Comparison of ENCODE assay signal across 13 cellular contexts in the genomic region with DNA sequence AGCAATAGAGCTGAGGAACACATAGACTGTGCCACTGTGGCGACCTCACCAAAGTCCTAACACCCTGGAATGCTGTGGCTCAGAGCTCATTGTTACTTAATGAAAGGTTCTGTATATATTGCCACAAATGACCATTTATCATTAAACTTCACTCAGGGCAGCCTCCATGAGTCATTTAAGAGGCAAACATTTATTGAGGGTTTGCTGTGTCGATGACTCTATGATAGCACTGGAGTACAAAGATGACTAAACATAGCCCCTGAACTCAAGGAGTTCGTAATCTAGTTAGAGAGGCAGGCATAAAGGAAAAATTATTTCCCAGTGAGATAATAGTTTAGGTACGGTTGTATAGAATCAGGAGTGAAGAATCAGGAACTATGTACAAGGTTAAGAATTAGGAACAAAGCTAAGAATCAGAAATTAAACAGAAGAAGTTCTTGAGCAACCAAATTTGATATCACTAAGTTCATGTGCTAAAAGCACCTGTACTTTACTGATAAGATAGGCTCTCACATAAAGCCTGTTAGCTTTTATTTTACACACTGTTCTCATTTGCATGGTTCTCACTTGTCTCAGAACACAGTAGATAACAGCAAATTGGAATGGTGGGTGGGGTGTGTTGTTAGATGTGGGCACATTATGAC. TPM values are rescaled to one million over a fixed set of nuclear protein-coding genes. Genes with fewer than 3 reads are reported as not detected.
DNase-seq lines count a peak whose midpoint lies in the region; ATAC-seq, FAIRE-seq and TF ChIP-seq lines count a peak whose summit lies in the region.
"Had no signal": no experiment of that assay in that cellular context is flagged by ENCODE, and none has a peak within 500 bp of the region (broad histone marks: within the 10 kb centered on the region; RNA-seq: fewer than 3 reads in every experiment).

No MANE protein-coding gene starts in this region.

- CTCF ChIA-PET in RWPE1 (lab: Yijun Ruan, JAX), result interaction anchor here (0.6 to 1.8 kb wide), 3 partner anchors 10 to 52 kb away, joined by 3 to 5 read pairs (median 3); no protein-coding TSS in a partner anchor

- H3K36me3 ChIP-seq in skeletal muscle satellite cell (ENCODE audit: insufficient read depth, low read length) (peaks cover 51% of the 10 kb centered on the region), heart left ventricle (peaks cover 0 to 64% (median 26%) of the 10 kb centered on the region in 9 donors)

- intact Hi-C loops in heart left ventricle (cut with DNase I), result no loop called here

- FAIRE-seq in H54 (lab: Jason Lieb, UNC), result peak; percentile 95

- H3K4me3 ChIP-seq in skeletal muscle satellite cell (ENCODE audit: low read length), result peak overlapping the region; percentile 0
- H3K4me3 ChIP-seq in heart left ventricle, result no peak overlapping the region
- H3K4me3 ChIP-seq: transverse colon had no signal

- DNase-seq in H54 (ENCODE audit: insufficient read length, low spot score), result peak; percentile 57
- DNase-seq in RWPE1 (ENCODE audit: low spot score), result peak; percentile 71
- no peak for DNase-seq in NCI-H2171 treated with DMSO at 0.1 percent for 48 hours (lab: John Stamatoyannopoulos, UW)
- no peak for DNase-seq in heart left ventricle
- DNase-seq: cerebellar nuclear complex, DMS 273 treated with DMSO at 0.1 percent for 48 hours, NCI-H187 treated with DMSO at 0.1 percent for 48 hours, transverse colon had no signal

- no peak for TF ChIP-seq CTCF in RWPE1 (conservative IDR thresholded peaks at IDR 0.05; ENCODE audit: low read depth)
- TF ChIP-seq CTCF in heart left ventricle (IDR thresholded peaks at IDR 0.05), result no peak

- WGBS in heart left ventricle, 4 donors, result 79 to 88% (median 83%) methylated on average over 4 of the region's 4 CpGs

- H3K4me1 ChIP-seq in skeletal muscle satellite cell (ENCODE audit: control insufficient read depth, insufficient read depth, low read length) (peaks cover 21% of the 10 kb centered on the region), heart left ventricle (no peaks in the 10 kb centered on the region)
- H3K4me1 ChIP-seq: transverse colon had no signal

- no peaks in the 10 kb centered on the region for H3K9me3 ChIP-seq in skeletal muscle satellite cell (replicated peaks; ENCODE audit: low read length)
- no peaks in the 10 kb centered on the region for H3K9me3 ChIP-seq in heart left ventricle
- H3K9me3 ChIP-seq: transverse colon had no signal

- POLR2A ChIA-PET in RWPE1 (lab: Yijun Ruan, JAX; ENCODE audit: low non-redundant PET), result no interaction called here

- ATAC-seq in esophagus mucosa, result peak; percentile 43
- no peak for ATAC-seq in HG02623 (IDR thresholded peaks at IDR 0.05; ENCODE audit: unreplicated experiment)
- no peak for ATAC-seq in HG02970 (IDR thresholded peaks at IDR 0.05; ENCODE audit: low FRiP score, unreplicated experiment)
- no peak for ATAC-seq in heart left ventricle

- H3K27me3 ChIP-seq in skeletal muscle satellite cell (ENCODE audit: control insufficient read depth, insufficient read depth, low read length) (no peaks in the 10 kb centered on the region), heart left ventricle (no peaks in the 10 kb centered on the region)
- H3K27me3 ChIP-seq: transverse colon had no signal

- H3K27ac ChIP-seq in RWPE1, result no peak overlapping the region
- H3K27ac ChIP-seq in heart left ventricle, result no peak overlapping the region
- H3K27ac ChIP-seq: transverse colon, VCaP had no signal

- peak overlapping the region; percentile 26 for H3K9ac ChIP-seq in skeletal muscle satellite cell (ENCODE audit: low read depth, low read length)

- TF ChIP-seq POLR2A in H54 (IDR thresholded peaks at IDR 0.05; ENCODE audit: low read depth, low read length) (no peak), heart left ventricle (IDR thresholded peaks at IDR 0.05) (no peak)

- H3K4me2 ChIP-seq in skeletal muscle satellite cell (ENCODE audit: low read length), result peak overlapping the region; percentile 53

RNA-seq across cellular contexts. Expression of a gene that starts 7.9 kb away (rescaled TPM):
- 16.0 TPM for total RNA-seq in esophagus mucosa
- 22.3 and 26.4 TPM in 2 replicates for total RNA-seq in skeletal muscle satellite cell (2012; rRNA removed)
- 1 to 10 TPM; 1.1 to 5.6 (median 2.7) TPM for total RNA-seq in heart left ventricle
- polyA plus RNA-seq in heart left ventricle, result 1 to 10 TPM in 1 of 2 donors, under 1 TPM in 1; 0.23 to 3.8 TPM

RNA-seq across cellular contexts. Expression of a gene that starts 47.0 kb away (rescaled TPM):
- total RNA-seq in esophagus mucosa, result 35.8 TPM
- total RNA-seq in skeletal muscle satellite cell (2012; rRNA removed), result 9.6 and 11.4 TPM in 2 replicates
- 10 to 100 TPM; 15.3 to 43.3 (median 32.2) TPM for total RNA-seq in heart left ventricle
- 10 to 100 TPM; 34.7 to 56.3 TPM for polyA plus RNA-seq in heart left ventricle

Comparison
In these comparisons a context has a peak if more than half of its experiments do, and no peak if none do; other contexts are left out.
1. DNase-seq: peak in H54 (single experiment) and RWPE1 (single experiment); none in NCI-H2171 treated with DMSO at 0.1 percent for 48 hours (single experiment) and heart left ventricle (0 of 5).